ENCODE assay signal across 1 cellular context in the genomic region with DNA sequence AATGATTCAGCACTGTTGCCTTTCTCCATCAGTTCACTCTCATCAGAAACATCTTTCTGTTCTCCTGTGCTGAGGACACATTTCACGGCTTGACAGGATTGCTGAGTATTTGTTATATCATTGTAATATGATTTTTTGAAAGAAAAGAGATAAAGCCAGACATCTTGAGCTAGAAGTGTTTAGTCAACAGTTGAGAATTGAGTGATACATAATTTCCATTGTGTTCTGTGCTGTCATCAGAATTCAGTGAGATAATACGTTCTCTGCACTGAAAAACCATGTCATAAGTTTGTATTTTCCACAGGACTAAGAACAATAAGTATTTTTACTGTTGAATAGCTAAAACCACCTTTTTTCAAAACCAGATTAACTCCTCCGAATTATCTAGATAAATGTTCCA.
TF ChIP-seq lines count a peak whose summit lies in the region.

No MANE protein-coding gene starts in this region.

TF ChIP-seq in HEK293, 187 proteins besides CTCF, POLR2A, EP300 and RAD21 (continued from another document):
- TF ChIP-seq, protein P1, sequence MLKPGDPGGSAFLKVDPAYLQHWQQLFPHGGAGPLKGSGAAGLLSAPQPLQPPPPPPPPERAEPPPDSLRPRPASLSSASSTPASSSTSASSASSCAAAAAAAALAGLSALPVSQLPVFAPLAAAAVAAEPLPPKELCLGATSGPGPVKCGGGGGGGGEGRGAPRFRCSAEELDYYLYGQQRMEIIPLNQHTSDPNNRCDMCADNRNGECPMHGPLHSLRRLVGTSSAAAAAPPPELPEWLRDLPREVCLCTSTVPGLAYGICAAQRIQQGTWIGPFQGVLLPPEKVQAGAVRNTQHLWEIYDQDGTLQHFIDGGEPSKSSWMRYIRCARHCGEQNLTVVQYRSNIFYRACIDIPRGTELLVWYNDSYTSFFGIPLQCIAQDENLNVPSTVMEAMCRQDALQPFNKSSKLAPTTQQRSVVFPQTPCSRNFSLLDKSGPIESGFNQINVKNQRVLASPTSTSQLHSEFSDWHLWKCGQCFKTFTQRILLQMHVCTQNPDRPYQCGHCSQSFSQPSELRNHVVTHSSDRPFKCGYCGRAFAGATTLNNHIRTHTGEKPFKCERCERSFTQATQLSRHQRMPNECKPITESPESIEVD (tag by site-specific recombination; IDR thresholded peaks at IDR 0.05): peak; percentile 49; the same call in 1 of the 2 replicates
- TF ChIP-seq ZNF302 (tag by site-specific recombination; IDR thresholded peaks at IDR 0.05; ENCODE audit: low read depth) (no peak), ZSCAN16 (tag by site-specific recombination; IDR thresholded peaks at IDR 0.05) (0 out of 2 replicates have a peak, but pooled peaks have one; percentile 31), ZNF571 (tag by site-specific recombination; IDR thresholded peaks at IDR 0.05) (no peak), ZNF239 (tag by site-specific recombination; IDR thresholded peaks at IDR 0.05) (no peak), ZNF157 (tag by site-specific recombination; IDR thresholded peaks at IDR 0.05) (no peak)
